7 cellular contexts compared by ENCODE assay signal in genomic region chr18:24270937-24271380, GRCh38.
A peak's percentile ranks its signal among the peaks of the same experiment; 100 is the strongest.
DNase-seq lines count a peak whose midpoint lies in the region; ATAC-seq and TF ChIP-seq lines count a peak whose summit lies in the region.

No MANE protein-coding gene starts in this region.

- no peaks in the 10 kb centered on the region for H3K27me3 ChIP-seq in ascending aorta
- no peaks in the 10 kb centered on the region for H3K27me3 ChIP-seq in skeletal muscle tissue (ENCODE audit: control insufficient read depth in 3 of 3, insufficient read depth in 3 of 3, low read length in 3 of 3)

- H3K4me3 ChIP-seq in ascending aorta (peak overlapping the region; percentile 84 to 95), iPS-11a (ENCODE audit: low read depth, low read length) (peak overlapping the region; percentile 75), skeletal muscle tissue (ENCODE audit: low read length in 3 of 3) (peak overlapping the region; percentile 86 to 93 (median 87))

- DNase-seq in HT1080 (ENCODE audit: low read depth): peak; percentile 53
- no peak for DNase-seq in ascending aorta (ENCODE audit: low spot score in 2 of 2)
- no peak for DNase-seq in NCI-H146 treated with DMSO at 0.1 percent for 48 hours (lab: John Stamatoyannopoulos, UW; ENCODE audit: unreplicated experiment)

- H3K36me3 ChIP-seq in ascending aorta (no peaks in the 10 kb centered on the region), skeletal muscle tissue (ENCODE audit: control insufficient read depth in 3 of 3, insufficient read depth in 3 of 3, low read length in 3 of 3) (no peaks in the 10 kb centered on the region)

- H3K9ac ChIP-seq in skeletal muscle tissue (ENCODE audit: low read depth in 1 of 3, low read length in 3 of 3): peak overlapping the region; percentile 70 to 91 (median 90)

- H3K27ac ChIP-seq in ascending aorta (peak overlapping the region; percentile 68 to 89), skeletal muscle tissue (ENCODE audit: low read depth, low read length) (peak overlapping the region; percentile 81)

- TF ChIP-seq CTCF in ascending aorta (IDR thresholded peaks at IDR 0.05): no peak

- no peak for ATAC-seq in GM18861 (IDR thresholded peaks at IDR 0.05; ENCODE audit: unreplicated experiment)
- no peak for ATAC-seq in GM21723 (IDR thresholded peaks at IDR 0.05; ENCODE audit: unreplicated experiment)

- H3K9me3 ChIP-seq in ascending aorta (no peaks in the 10 kb centered on the region), skeletal muscle tissue (ENCODE audit: control insufficient read depth in 3 of 3, low read length in 3 of 3) (no peaks in the 10 kb centered on the region)

- intact Hi-C loops in ascending aorta (cut with DNase I): loop anchor here (5.0 kb wide), 2 partner anchors 54 to 156 kb away; partner anchors contain the start of gene IMPACT

- H3K4me1 ChIP-seq in ascending aorta (peaks cover 0 to 7% of the 10 kb centered on the region in 2 donors), skeletal muscle tissue (ENCODE audit: control insufficient read depth in 3 of 3, insufficient read depth in 3 of 3, low read length in 3 of 3) (peaks cover 0 to 14% (median 4%) of the 10 kb centered on the region in 3 donors)
